In genomic region chr14:57960946-57961792, GRCh38 we compare ENCODE assay signal across 24 cellular contexts.
"Had no signal": no experiment of that assay in that cellular context is flagged by ENCODE, and none has a peak within 500 bp of the region (broad histone marks: within the 10 kb centered on the region; RNA-seq: fewer than 3 reads in every experiment).

No MANE protein-coding gene starts in this region.

- H3K4me1 Mint-ChIP-seq: activated CD4-positive, alpha-beta memory T cell treated with anti-CD3 and anti-CD28 coated beads, Interleukin-2, amount 10 ng/mL, durations not matched to agents 7 days and 5 days; activated CD8-positive, alpha-beta memory T cell treated with anti-CD3 and anti-CD28 coated beads, Interleukin-2, amount 10 ng/mL, durations not matched to agents 7 days and 5 days; activated naive CD8-positive, alpha-beta T cell treated with anti-CD3 and anti-CD28 coated beads for 36 hours; activated T-helper 17 cell treated with anti-CD3 and anti-CD28 coated beads, Interleukin-2, amount 50 U/mL, for 72 hours; stimulated activated memory B cell treated with anti-CD40 and anti-IgM and Interleukin-4, amounts not matched to agents 10 μg/mL and 1 μg/mL and 100 μg/mL, for 72 hours had no signal

- DNase-seq: activated CD4-positive, alpha-beta memory T cell treated with anti-CD3 and anti-CD28 coated beads, Interleukin-2, amount 10 ng/mL, durations not matched to agents 7 days and 5 days; activated CD4-positive, alpha-beta T cell treated with anti-CD3 and anti-CD28 coated beads for 48 hours; activated CD4-positive, CD25-positive, alpha-beta regulatory T cell; activated CD8-positive, alpha-beta memory T cell treated with anti-CD3 and anti-CD28 coated beads, Interleukin-2, amount 10 ng/mL, durations not matched to agents 7 days and 5 days; activated naive CD4-positive, alpha-beta T cell; activated naive CD8-positive, alpha-beta T cell treated with anti-CD3 and anti-CD28 coated beads for 36 hours; amniotic stem cell; body of pancreas; central memory CD4-positive, alpha-beta T cell; gastrocnemius medialis; heart left ventricle; left ventricle myocardium inferior; mammary epithelial cell; mucosa of descending colon; naive B cell; pancreas; sigmoid colon; stimulated activated CD4-positive, alpha-beta T cell treated with anti-CD3 and anti-CD28 coated beads, Interleukin-4, amount 100 ng/mL, for 24 hours; SW 1271; transverse colon had no signal

- H3K36me3 ChIP-seq: gastrocnemius medialis, heart left ventricle, left ventricle myocardium inferior, neutrophil, pancreas, sigmoid colon, transverse colon had no signal

- H3K4me3 Mint-ChIP-seq: activated CD4-positive, alpha-beta memory T cell treated with anti-CD3 and anti-CD28 coated beads, Interleukin-2, amount 10 ng/mL, durations not matched to agents 7 days and 5 days; activated CD8-positive, alpha-beta memory T cell treated with anti-CD3 and anti-CD28 coated beads, Interleukin-2, amount 10 ng/mL, durations not matched to agents 7 days and 5 days; activated naive CD8-positive, alpha-beta T cell treated with anti-CD3 and anti-CD28 coated beads for 36 hours; activated T-helper 17 cell treated with anti-CD3 and anti-CD28 coated beads, Interleukin-2, amount 50 U/mL, for 72 hours; naive B cell; stimulated activated memory B cell treated with anti-CD40 and anti-IgM and Interleukin-4, amounts not matched to agents 10 μg/mL and 1 μg/mL and 100 μg/mL, for 72 hours had no signal

- H3K9me3 ChIP-seq: body of pancreas, gastrocnemius medialis, left ventricle myocardium inferior, mucosa of descending colon, neutrophil, pancreas, sigmoid colon, transverse colon had no signal

- H3K27ac ChIP-seq: body of pancreas, gastrocnemius medialis, heart left ventricle, left ventricle myocardium inferior, neutrophil, pancreas, sigmoid colon, transverse colon had no signal

- H3K27me3 Mint-ChIP-seq: stimulated activated memory B cell treated with anti-CD40 and anti-IgM and Interleukin-4, amounts not matched to agents 10 μg/mL and 1 μg/mL and 100 μg/mL, for 72 hours had no signal

- H3K36me3 Mint-ChIP-seq: activated CD8-positive, alpha-beta memory T cell treated with anti-CD3 and anti-CD28 coated beads, Interleukin-2, amount 10 ng/mL, durations not matched to agents 7 days and 5 days; activated naive CD8-positive, alpha-beta T cell treated with anti-CD3 and anti-CD28 coated beads for 36 hours; naive B cell; stimulated activated memory B cell treated with anti-CD40 and anti-IgM and Interleukin-4, amounts not matched to agents 10 μg/mL and 1 μg/mL and 100 μg/mL, for 72 hours had no signal

- H3K27ac Mint-ChIP-seq: activated CD4-positive, alpha-beta memory T cell treated with anti-CD3 and anti-CD28 coated beads, Interleukin-2, amount 10 ng/mL, durations not matched to agents 7 days and 5 days; activated CD8-positive, alpha-beta memory T cell treated with anti-CD3 and anti-CD28 coated beads, Interleukin-2, amount 10 ng/mL, durations not matched to agents 7 days and 5 days; activated naive CD8-positive, alpha-beta T cell treated with anti-CD3 and anti-CD28 coated beads for 36 hours; activated T-helper 17 cell treated with anti-CD3 and anti-CD28 coated beads, Interleukin-2, amount 50 U/mL, for 72 hours; stimulated activated memory B cell treated with anti-CD40 and anti-IgM and Interleukin-4, amounts not matched to agents 10 μg/mL and 1 μg/mL and 100 μg/mL, for 72 hours had no signal

- H3K4me3 ChIP-seq: body of pancreas, coronary artery, gastrocnemius medialis, heart left ventricle, left ventricle myocardium inferior, mucosa of descending colon, pancreas, sigmoid colon, transverse colon had no signal

- H3K4me1 ChIP-seq: body of pancreas, gastrocnemius medialis, pancreas, transverse colon had no signal

- ATAC-seq: activated CD8-positive, alpha-beta memory T cell treated with anti-CD3 and anti-CD28 coated beads, Interleukin-2, amount 10 ng/mL, durations not matched to agents 7 days and 5 days; activated T-helper 17 cell treated with anti-CD3 and anti-CD28 coated beads, Interleukin-2, amount 50 U/mL, for 72 hours; body of pancreas; gastrocnemius medialis; mucosa of descending colon; pancreas; stimulated activated memory B cell treated with anti-CD40 and anti-IgM and Interleukin-4, amounts not matched to agents 10 μg/mL and 1 μg/mL and 100 μg/mL, for 72 hours had no signal

- H3K9me3 Mint-ChIP-seq: activated CD4-positive, alpha-beta memory T cell treated with anti-CD3 and anti-CD28 coated beads, Interleukin-2, amount 10 ng/mL, durations not matched to agents 7 days and 5 days; activated T-helper 17 cell treated with anti-CD3 and anti-CD28 coated beads, Interleukin-2, amount 50 U/mL, for 72 hours; stimulated activated memory B cell treated with anti-CD40 and anti-IgM and Interleukin-4, amounts not matched to agents 10 μg/mL and 1 μg/mL and 100 μg/mL, for 72 hours had no signal

- H3K27me3 ChIP-seq: body of pancreas, gastrocnemius medialis, heart left ventricle, pancreas, sigmoid colon, transverse colon had no signal
